Comparison of ENCODE assay signal across 9 cellular contexts in the genomic region with DNA sequence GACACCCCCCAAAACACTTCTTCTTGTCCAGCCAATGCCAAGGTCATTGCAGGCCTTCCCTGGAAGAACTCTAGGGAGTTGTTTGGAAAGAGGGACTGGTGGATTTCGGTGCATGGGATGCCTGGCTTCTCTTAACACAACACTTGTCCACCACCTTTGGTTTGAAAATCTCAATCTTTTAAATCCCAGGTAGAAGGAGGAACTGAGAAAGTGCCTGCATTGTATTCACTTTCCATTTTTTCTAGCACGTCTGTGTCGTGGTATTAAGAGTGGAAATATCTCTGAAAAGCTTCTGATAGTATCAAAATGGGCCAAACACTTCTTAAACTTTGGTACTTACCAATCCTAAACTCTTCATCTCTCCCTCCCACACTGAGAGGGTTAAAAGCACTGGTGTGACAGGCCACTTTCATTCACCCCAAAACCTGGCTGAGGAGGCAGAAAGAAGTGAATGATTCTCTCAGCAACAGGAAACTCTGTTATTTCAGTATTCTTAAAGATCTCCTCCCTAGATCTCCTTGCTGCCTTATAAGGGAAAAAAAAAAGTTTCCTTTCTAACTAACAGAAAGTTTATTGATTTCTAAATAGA. TPM values are rescaled to one million over a fixed set of nuclear protein-coding genes. Genes with fewer than 3 reads are reported as not detected.
DNase-seq lines count a peak whose midpoint lies in the region; ATAC-seq and TF ChIP-seq lines count a peak whose summit lies in the region.
"Had no signal": no experiment of that assay in that cellular context is flagged by ENCODE, and none has a peak within 500 bp of the region (broad histone marks: within the 10 kb centered on the region; RNA-seq: fewer than 3 reads in every experiment).

No MANE protein-coding gene starts in this region.

- TF ChIP-seq CTCF in GM10248 (IDR thresholded peaks at IDR 0.05; ENCODE audit: control extremely low read depth, extremely low read depth, low read depth, missing control alignments): no peak
- no peak for TF ChIP-seq CTCF in neural crest cell (conservative IDR thresholded peaks at IDR 0.05)

- peaks cover 49% of the 10 kb centered on the region for H3K4me1 Mint-ChIP-seq in neural crest cell
- H3K4me1 Mint-ChIP-seq in activated T-cell treated with anti-CD3 and anti-CD28 coated beads, Interleukin-2, amount 50 U/mL, for 24 hours (ENCODE audit: low read depth): peaks cover 40% of the 10 kb centered on the region

- DNase-seq in GM10248 (ENCODE audit: extremely low spot score) (peak; percentile 18), neural crest cell (ENCODE audit: low read depth, low spot score) (no peak), dermis blood vessel endothelial cell (no peak), NCI-H510A treated with DMSO at 0.1 percent for 48 hours (lab: John Stamatoyannopoulos, UW) (no peak), cortex of kidney (lab: John Stamatoyannopoulos, UW) (no peak)
- DNase-seq in activated T-cell treated with anti-CD3 and anti-CD28 coated beads, Interleukin-2, amount 50 U/mL, for 24 hours: no peak
- DNase-seq: NCI-H526 treated with DMSO at 0.1 percent for 48 hours had no signal

- POLR2A ChIA-PET in GM10248 (lab: Yijun Ruan, JAX): no interaction called here

- H3K27me3 Mint-ChIP-seq in neural crest cell (ENCODE audit: low read depth): peaks cover 86% of the 10 kb centered on the region
- H3K27me3 Mint-ChIP-seq in activated T-cell treated with anti-CD3 and anti-CD28 coated beads, Interleukin-2, amount 50 U/mL, for 24 hours: peaks cover 75% of the 10 kb centered on the region

- peak overlapping the region; percentile 48 for H3K27ac ChIP-seq in angular gyrus (ENCODE audit: low read depth, low read length)

- peak; percentile 27 for ATAC-seq in GM21576 (IDR thresholded peaks at IDR 0.05; ENCODE audit: unreplicated experiment)

- H3K9me3 Mint-ChIP-seq in neural crest cell: no peaks in the 10 kb centered on the region
- peaks cover 2% of the 10 kb centered on the region for H3K9me3 Mint-ChIP-seq in activated T-cell treated with anti-CD3 and anti-CD28 coated beads, Interleukin-2, amount 50 U/mL, for 24 hours

- H3K36me3 Mint-ChIP-seq in neural crest cell (ENCODE audit: low read depth): no peaks in the 10 kb centered on the region
- H3K36me3 Mint-ChIP-seq in activated T-cell treated with anti-CD3 and anti-CD28 coated beads, Interleukin-2, amount 50 U/mL, for 24 hours (ENCODE audit: low read depth): no peaks in the 10 kb centered on the region

- CTCF ChIA-PET in GM10248 (lab: Yijun Ruan, JAX): no interaction called here

- H3K4me3 Mint-ChIP-seq in neural crest cell: peak overlapping the region; percentile 99
- no peak overlapping the region for H3K4me3 Mint-ChIP-seq in activated T-cell treated with anti-CD3 and anti-CD28 coated beads, Interleukin-2, amount 50 U/mL, for 24 hours

- H3K27ac Mint-ChIP-seq in neural crest cell (ENCODE audit: unreplicated experiment): no peak overlapping the region
- no peak overlapping the region for H3K27ac Mint-ChIP-seq in activated T-cell treated with anti-CD3 and anti-CD28 coated beads, Interleukin-2, amount 50 U/mL, for 24 hours

RNA-seq across cellular contexts. Expression of gene NFIB, which starts 3.8 kb away (rescaled TPM):
- total RNA-seq in neural crest cell (2.9 and 3.7 TPM in 2 replicates), dermis blood vessel endothelial cell (153 and 193 TPM in 2 replicates)

Comparison
In these comparisons a context has a peak if more than half of its experiments do, and no peak if none do; other contexts are left out.
1. RNA of gene NFIB, which starts 3.8 kb away (total RNA-seq): 153 to 193 TPM in dermis blood vessel endothelial cell; 2.9 to 3.7 TPM in neural crest cell; every median in the first group is over 10 times any median in the second.